ENCODE assay signal across 32 cellular contexts in the genomic region with DNA sequence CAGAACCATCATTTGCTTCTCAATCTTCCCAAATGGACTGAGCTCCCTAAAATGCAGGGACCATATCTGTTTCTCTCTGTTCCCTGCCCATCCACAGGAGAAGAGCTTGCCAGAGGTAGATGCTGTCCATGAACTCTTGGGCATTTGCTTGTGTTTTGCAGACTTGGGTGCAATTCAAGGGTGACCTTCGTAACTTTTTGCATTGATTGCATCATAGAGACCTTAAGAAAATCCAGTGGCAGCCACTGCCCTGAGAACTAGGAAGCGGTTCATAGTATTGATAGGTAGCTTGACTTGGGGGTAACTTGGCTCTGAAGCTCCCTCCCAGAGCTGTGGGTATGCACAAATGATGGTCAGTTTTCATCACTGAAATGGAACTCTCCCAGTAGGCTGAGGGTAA.
"Had no signal": no experiment of that assay in that cellular context is flagged by ENCODE, and none has a peak within 500 bp of the region (broad histone marks: within the 10 kb centered on the region; RNA-seq: fewer than 3 reads in every experiment).

No MANE protein-coding gene starts in this region.

- H3K27ac Mint-ChIP-seq: activated CD8-positive, alpha-beta memory T cell treated with anti-CD3 and anti-CD28 coated beads, Interleukin-2, amount 10 ng/mL, durations not matched to agents 7 days and 5 days; activated CD8-positive, alpha-beta T cell treated with anti-CD3 and anti-CD28 coated beads, Interleukin-2, amount 10 ng/mL, durations not matched to agents 7 days and 5 days; activated naive CD8-positive, alpha-beta T cell; activated T-helper 2 cell treated with anti-CD3 and anti-CD28 coated beads, Interferon-gamma antibody, Interleukin-2, Interleukin-4, amounts not matched to agents 10 μg/mL and 5 μg/mL and 100 μg/mL, durations not matched to agents 14 hours and 24 hours and 36 hours; nephron progenitor cell; stimulated activated naive B cell treated with anti-CD40 and anti-IgM and Interleukin-4, amounts not matched to agents 10 μg/mL and 1 μg/mL and 100 μg/mL, for 72 hours; WTC11 had no signal

- H3K9me3 ChIP-seq: pancreas, prostate gland, sigmoid colon, thyroid gland had no signal

- H3K27ac ChIP-seq: esophagus squamous epithelium, pancreas, prostate gland, sigmoid colon, thyroid gland, upper lobe of right lung had no signal

- FAIRE-seq: bronchial epithelial cell, colon, islet of Langerhans, pancreas, small intestine had no signal

- H3K4me1 ChIP-seq: prostate gland, thyroid gland had no signal

- ATAC-seq: activated CD8-positive, alpha-beta memory T cell treated with anti-CD3 and anti-CD28 coated beads, Interleukin-2, amount 10 ng/mL, durations not matched to agents 7 days and 5 days; activated CD8-positive, alpha-beta T cell treated with anti-CD3 and anti-CD28 coated beads, Interleukin-2, amount 10 ng/mL, durations not matched to agents 7 days and 5 days; left cardiac atrium; left ventricle myocardium superior; pancreas; stimulated activated naive B cell treated with anti-CD40 and anti-IgM and Interleukin-4, amounts not matched to agents 10 μg/mL and 1 μg/mL and 100 μg/mL, for 72 hours; upper lobe of right lung; WTC11 had no signal

- H3K36me3 ChIP-seq: pancreas, prostate gland, thyroid gland, upper lobe of right lung had no signal

- H3K4me3 Mint-ChIP-seq: activated CD8-positive, alpha-beta memory T cell treated with anti-CD3 and anti-CD28 coated beads, Interleukin-2, amount 10 ng/mL, durations not matched to agents 7 days and 5 days; activated CD8-positive, alpha-beta T cell treated with anti-CD3 and anti-CD28 coated beads, Interleukin-2, amount 10 ng/mL, durations not matched to agents 7 days and 5 days; activated naive CD8-positive, alpha-beta T cell; central memory CD8-positive, alpha-beta T cell; nephron progenitor cell; stimulated activated naive B cell treated with anti-CD40 and anti-IgM and Interleukin-4, amounts not matched to agents 10 μg/mL and 1 μg/mL and 100 μg/mL, for 72 hours; T-helper 1 cell treated with Interleukin-12 subunit alpha and Interleukin-12 subunit beta and Interleukin-4 antibody, amounts not matched to agents 30 μg/mL and 1 μg/mL, for 36 hours; WTC11 had no signal

- H3K4me1 Mint-ChIP-seq: central memory CD8-positive, alpha-beta T cell; nephron progenitor cell; WTC11 had no signal

- H3K27me3 ChIP-seq: esophagus squamous epithelium, pancreas, sigmoid colon, stomach, thyroid gland, upper lobe of right lung had no signal

- H3K27me3 Mint-ChIP-seq: activated CD8-positive, alpha-beta memory T cell treated with anti-CD3 and anti-CD28 coated beads, Interleukin-2, amount 10 ng/mL, durations not matched to agents 7 days and 5 days; central memory CD8-positive, alpha-beta T cell had no signal

- DNase-seq: activated CD4-positive, alpha-beta T cell treated with anti-CD3 and anti-CD28 coated beads for 1 hour; activated CD8-positive, alpha-beta memory T cell treated with anti-CD3 and anti-CD28 coated beads, Interleukin-2, amount 10 ng/mL, durations not matched to agents 7 days and 5 days; activated CD8-positive, alpha-beta T cell treated with anti-CD3 and anti-CD28 coated beads, Interleukin-2, amount 10 ng/mL, durations not matched to agents 7 days and 5 days; activated naive CD4-positive, alpha-beta T cell treated with Interleukin-2 at 50 U/mL for 16 hours; activated T-cell treated with anti-CD3 and anti-CD28 coated beads, Interleukin-2, amount 50 U/mL, for 48 hours; anterior cingulate cortex; dermis blood vessel endothelial cell; effector CD4-positive, alpha-beta T cell; esophagus squamous epithelium; foreskin melanocyte; left cardiac atrium; left ventricle myocardium superior; nephron progenitor cell; pancreas; retina; sigmoid colon; small intestine; stimulated activated CD4-positive, alpha-beta T cell treated with anti-CD3 and anti-CD28 coated beads, Interleukin-2, amount 100 ng/mL, for 24 hours; stimulated activated naive B cell treated with anti-CD40 and anti-IgM and Interleukin-4, amounts not matched to agents 10 μg/mL and 1 μg/mL and 100 μg/mL, for 72 hours; stomach; T-helper 9 cell; thyroid gland; upper lobe of right lung had no signal

- H3K4me3 ChIP-seq: esophagus squamous epithelium, pancreas, prostate gland, sigmoid colon, stomach, thyroid gland, upper lobe of right lung had no signal
